ENCODE assay signal across 1 cellular context in genomic region chr9:87862536-87863268, GRCh38.
TF ChIP-seq lines count a peak whose summit lies in the region.

No MANE protein-coding gene starts in this region.

TF ChIP-seq in H1, 55 proteins besides CTCF, POLR2A, EP300 and RAD21:
- no peak for TF ChIP-seq GABPA (IDR thresholded peaks at IDR 0.05; ENCODE audit: borderline replicate concordance, insufficient read depth, low read length)
- TF ChIP-seq TAF1 (IDR thresholded peaks at IDR 0.05; ENCODE audit: low read depth, low read length) = no peak
- no peak for TF ChIP-seq BCL11A (IDR thresholded peaks at IDR 0.05; ENCODE audit: low read depth in 2 of 2, low read length in 2 of 2)
- TF ChIP-seq CHD2 (IDR thresholded peaks at IDR 0.05; ENCODE audit: low read length) = no peak
- TF ChIP-seq JUND (IDR thresholded peaks at IDR 0.05; ENCODE audit: low read length) = no peak
- no peak for TF ChIP-seq BACH1 (IDR thresholded peaks at IDR 0.05; ENCODE audit: low read length)
- no peak for TF ChIP-seq RBBP5 (IDR thresholded peaks at IDR 0.05; ENCODE audit: borderline replicate concordance, low read depth, low read length)
- no peak for TF ChIP-seq CBX5 (IDR thresholded peaks at IDR 0.05; ENCODE audit: low read depth, low read length)
- TF ChIP-seq RNF2 (IDR thresholded peaks at IDR 0.05; ENCODE audit: borderline replicate concordance, low read depth, low read length, missing control alignments, poor library complexity, severe bottlenecking) = no peak
